ENCODE assay signal across 11 cellular contexts in the genomic region with DNA sequence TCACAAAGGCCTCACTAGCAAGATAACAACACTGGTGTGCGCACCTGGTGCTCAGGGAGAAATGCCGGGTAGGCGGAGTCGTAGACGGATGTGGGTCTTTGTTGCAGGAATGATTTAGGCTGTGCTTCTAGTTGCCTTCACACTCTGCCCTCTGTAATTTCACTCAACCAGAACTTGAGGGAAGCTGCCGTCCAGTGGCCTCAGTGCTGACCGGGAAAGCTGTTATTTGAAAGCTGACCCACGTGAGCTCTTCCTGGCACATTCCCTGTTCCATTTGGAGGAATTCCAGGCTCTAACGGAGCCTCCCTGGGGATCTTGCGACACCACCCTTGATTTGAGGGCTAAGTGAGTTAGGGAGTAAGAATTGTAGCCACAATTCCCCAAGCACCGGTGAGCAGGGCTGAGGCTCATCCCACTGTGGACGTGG. TPM values are rescaled to one million over a fixed set of nuclear protein-coding genes. Genes with fewer than 3 reads are reported as not detected.
DNase-seq lines count a peak whose midpoint lies in the region; ATAC-seq and TF ChIP-seq lines count a peak whose summit lies in the region.
"Had no signal": no experiment of that assay in that cellular context is flagged by ENCODE, and none has a peak within 500 bp of the region (broad histone marks: within the 10 kb centered on the region; RNA-seq: fewer than 3 reads in every experiment).

No MANE protein-coding gene starts in this region.

- H3K4me3 ChIP-seq in adipocyte (ENCODE audit: low read length) = no peak overlapping the region

- no peak overlapping the region for H3K27ac Mint-ChIP-seq in stimulated activated memory B cell treated with anti-CD40 and anti-IgM and Interleukin-4, amounts not matched to agents 10 μg/mL and 1 μg/mL and 100 μg/mL, for 72 hours
- H3K27ac Mint-ChIP-seq: activated B cell treated with CpG ODN at 0.5 μM for 24 hours; activated naive CD8-positive, alpha-beta T cell treated with anti-CD3 and anti-CD28 coated beads, Interleukin-2, amount 50 U/mL, for 24 hours had no signal

- no peaks in the 10 kb centered on the region for H3K4me1 Mint-ChIP-seq in stimulated activated memory B cell treated with anti-CD40 and anti-IgM and Interleukin-4, amounts not matched to agents 10 μg/mL and 1 μg/mL and 100 μg/mL, for 72 hours
- H3K4me1 Mint-ChIP-seq: activated B cell treated with CpG ODN at 0.5 μM for 24 hours; activated naive CD8-positive, alpha-beta T cell treated with anti-CD3 and anti-CD28 coated beads, Interleukin-2, amount 50 U/mL, for 24 hours had no signal

- no peaks in the 10 kb centered on the region for H3K36me3 ChIP-seq in adipocyte (ENCODE audit: control insufficient read depth, insufficient read depth, low read length, severe bottlenecking)

- H3K9me3 Mint-ChIP-seq in stimulated activated memory B cell treated with anti-CD40 and anti-IgM and Interleukin-4, amounts not matched to agents 10 μg/mL and 1 μg/mL and 100 μg/mL, for 72 hours = no peaks in the 10 kb centered on the region
- H3K9me3 Mint-ChIP-seq: activated B cell treated with CpG ODN at 0.5 μM for 24 hours; activated naive CD8-positive, alpha-beta T cell treated with anti-CD3 and anti-CD28 coated beads, Interleukin-2, amount 50 U/mL, for 24 hours had no signal

- TF ChIP-seq RAD21 in Ishikawa (IDR thresholded peaks at IDR 0.05; ENCODE audit: low read depth) = no peak

- H3K27me3 Mint-ChIP-seq in stimulated activated memory B cell treated with anti-CD40 and anti-IgM and Interleukin-4, amounts not matched to agents 10 μg/mL and 1 μg/mL and 100 μg/mL, for 72 hours = no peaks in the 10 kb centered on the region
- H3K27me3 Mint-ChIP-seq: activated B cell treated with CpG ODN at 0.5 μM for 24 hours; activated naive CD8-positive, alpha-beta T cell treated with anti-CD3 and anti-CD28 coated beads, Interleukin-2, amount 50 U/mL, for 24 hours had no signal

- no peak overlapping the region for H3K9ac ChIP-seq in adipocyte (ENCODE audit: low read length)

- H3K4me1 ChIP-seq in adipocyte (ENCODE audit: control insufficient read depth, insufficient read depth, low read length) = peaks cover 20% of the 10 kb centered on the region

- H3K27me3 ChIP-seq in adipocyte (replicated peaks; ENCODE audit: control insufficient read depth, insufficient read depth, low read length) = peaks cover 3% of the 10 kb centered on the region

- H3K36me3 Mint-ChIP-seq in stimulated activated memory B cell treated with anti-CD40 and anti-IgM and Interleukin-4, amounts not matched to agents 10 μg/mL and 1 μg/mL and 100 μg/mL, for 72 hours = peaks cover 71% of the 10 kb centered on the region

- no peak overlapping the region for H3K4me3 Mint-ChIP-seq in stimulated activated memory B cell treated with anti-CD40 and anti-IgM and Interleukin-4, amounts not matched to agents 10 μg/mL and 1 μg/mL and 100 μg/mL, for 72 hours
- H3K4me3 Mint-ChIP-seq: activated B cell treated with CpG ODN at 0.5 μM for 24 hours; activated naive CD8-positive, alpha-beta T cell treated with anti-CD3 and anti-CD28 coated beads, Interleukin-2, amount 50 U/mL, for 24 hours had no signal

- H3K9me3 ChIP-seq in adipocyte (ENCODE audit: control insufficient read depth, low read length) = no peaks in the 10 kb centered on the region

- ATAC-seq in HG02798 (IDR thresholded peaks at IDR 0.05; ENCODE audit: poor library complexity, unreplicated experiment) = no peak
- no peak for ATAC-seq in stimulated activated memory B cell treated with anti-CD40 and anti-IgM and Interleukin-4, amounts not matched to agents 10 μg/mL and 1 μg/mL and 100 μg/mL, for 72 hours
- ATAC-seq: activated naive CD8-positive, alpha-beta T cell treated with anti-CD3 and anti-CD28 coated beads, Interleukin-2, amount 50 U/mL, for 24 hours had no signal

- TF ChIP-seq EP300 in Ishikawa (IDR thresholded peaks at IDR 0.05; ENCODE audit: borderline replicate concordance) = peak; percentile 57; the same call in 1 of the 2 replicates

- DNase-seq in AG08396 (ENCODE audit: low spot score) (peak; percentile 89), adipocyte (ENCODE audit: low read depth) (peak; percentile 77), kidney tubule cell (ENCODE audit: low spot score) (peak; percentile 69), HT-29 (ENCODE audit: low spot score) (no peak), iPS-NIHi7 (ENCODE audit: extremely low spot score) (no peak)
- DNase-seq: activated B cell treated with CpG ODN at 0.5 μM for 24 hours; activated naive CD8-positive, alpha-beta T cell treated with anti-CD3 and anti-CD28 coated beads, Interleukin-2, amount 50 U/mL, for 24 hours; NCI-H1930 had no signal

TF ChIP-seq in Ishikawa, 13 proteins besides CTCF, POLR2A, EP300 and RAD21:
- TF ChIP-seq ZBTB7A (IDR thresholded peaks at IDR 0.05; ENCODE audit: low read depth) = no peak
- TF ChIP-seq YY1 (IDR thresholded peaks at IDR 0.05; ENCODE audit: low read depth) = no peak
- peak; percentile 94 for TF ChIP-seq CEBPB (IDR thresholded peaks at IDR 0.05)
- no peak for TF ChIP-seq TAF1 (IDR thresholded peaks at IDR 0.05; ENCODE audit: low read depth)
- TF ChIP-seq, protein P1, sequence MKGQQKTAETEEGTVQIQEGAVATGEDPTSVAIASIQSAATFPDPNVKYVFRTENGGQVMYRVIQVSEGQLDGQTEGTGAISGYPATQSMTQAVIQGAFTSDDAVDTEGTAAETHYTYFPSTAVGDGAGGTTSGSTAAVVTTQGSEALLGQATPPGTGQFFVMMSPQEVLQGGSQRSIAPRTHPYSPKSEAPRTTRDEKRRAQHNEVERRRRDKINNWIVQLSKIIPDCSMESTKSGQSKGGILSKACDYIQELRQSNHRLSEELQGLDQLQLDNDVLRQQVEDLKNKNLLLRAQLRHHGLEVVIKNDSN (IDR thresholded peaks at IDR 0.05) = peak; percentile 86
- 0 out of 2 replicates have a peak, but pooled peaks have one; percentile 63 for TF ChIP-seq TEAD4 (IDR thresholded peaks at IDR 0.05)
- TF ChIP-seq, protein P2, sequence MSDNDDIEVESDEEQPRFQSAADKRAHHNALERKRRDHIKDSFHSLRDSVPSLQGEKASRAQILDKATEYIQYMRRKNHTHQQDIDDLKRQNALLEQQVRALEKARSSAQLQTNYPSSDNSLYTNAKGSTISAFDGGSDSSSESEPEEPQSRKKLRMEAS (IDR thresholded peaks at IDR 0.05) = peak; percentile 80
- TF ChIP-seq FOXM1 (IDR thresholded peaks at IDR 0.05; ENCODE audit: borderline replicate concordance, low read depth) = peak; percentile 36; the same call in 1 of the 2 replicates
- TF ChIP-seq TCF12 (IDR thresholded peaks at IDR 0.05; ENCODE audit: low read depth) = peak; percentile 58; the same call in 1 of the 2 replicates
- no peak for TF ChIP-seq CREB1 (IDR thresholded peaks at IDR 0.05; ENCODE audit: low read depth)
- peak; percentile 86 for TF ChIP-seq NFIC (IDR thresholded peaks at IDR 0.05)
- TF ChIP-seq, protein P3, sequence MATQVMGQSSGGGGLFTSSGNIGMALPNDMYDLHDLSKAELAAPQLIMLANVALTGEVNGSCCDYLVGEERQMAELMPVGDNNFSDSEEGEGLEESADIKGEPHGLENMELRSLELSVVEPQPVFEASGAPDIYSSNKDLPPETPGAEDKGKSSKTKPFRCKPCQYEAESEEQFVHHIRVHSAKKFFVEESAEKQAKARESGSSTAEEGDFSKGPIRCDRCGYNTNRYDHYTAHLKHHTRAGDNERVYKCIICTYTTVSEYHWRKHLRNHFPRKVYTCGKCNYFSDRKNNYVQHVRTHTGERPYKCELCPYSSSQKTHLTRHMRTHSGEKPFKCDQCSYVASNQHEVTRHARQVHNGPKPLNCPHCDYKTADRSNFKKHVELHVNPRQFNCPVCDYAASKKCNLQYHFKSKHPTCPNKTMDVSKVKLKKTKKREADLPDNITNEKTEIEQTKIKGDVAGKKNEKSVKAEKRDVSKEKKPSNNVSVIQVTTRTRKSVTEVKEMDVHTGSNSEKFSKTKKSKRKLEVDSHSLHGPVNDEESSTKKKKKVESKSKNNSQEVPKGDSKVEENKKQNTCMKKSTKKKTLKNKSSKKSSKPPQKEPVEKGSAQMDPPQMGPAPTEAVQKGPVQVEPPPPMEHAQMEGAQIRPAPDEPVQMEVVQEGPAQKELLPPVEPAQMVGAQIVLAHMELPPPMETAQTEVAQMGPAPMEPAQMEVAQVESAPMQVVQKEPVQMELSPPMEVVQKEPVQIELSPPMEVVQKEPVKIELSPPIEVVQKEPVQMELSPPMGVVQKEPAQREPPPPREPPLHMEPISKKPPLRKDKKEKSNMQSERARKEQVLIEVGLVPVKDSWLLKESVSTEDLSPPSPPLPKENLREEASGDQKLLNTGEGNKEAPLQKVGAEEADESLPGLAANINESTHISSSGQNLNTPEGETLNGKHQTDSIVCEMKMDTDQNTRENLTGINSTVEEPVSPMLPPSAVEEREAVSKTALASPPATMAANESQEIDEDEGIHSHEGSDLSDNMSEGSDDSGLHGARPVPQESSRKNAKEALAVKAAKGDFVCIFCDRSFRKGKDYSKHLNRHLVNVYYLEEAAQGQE (IDR thresholded peaks at IDR 0.05; ENCODE audit: low read depth) = peak; percentile 80

RNA-seq across cellular contexts. Expression of a gene that starts 15.9 kb away (rescaled TPM):
- total RNA-seq in HT-29 (2014; rRNA removed; shearing (Covaris generic)) = 22.6 and 32.0 TPM in 2 replicates

RNA-seq across cellular contexts. Expression of a gene that starts 54.5 kb away (rescaled TPM):
- not detected in 2 replicates for total RNA-seq in HT-29 (2014; rRNA removed; shearing (Covaris generic))
- total RNA-seq: activated B cell treated with CpG ODN at 0.5 μM for 24 hours had no signal

RNA-seq across cellular contexts. Expression of a gene that starts 56.4 kb away (rescaled TPM):
- 0.13 TPM in 1 of 2 replicates, not detected in the other for total RNA-seq in HT-29 (2014; rRNA removed; shearing (Covaris generic))

Comparison
In these comparisons a context has a peak if more than half of its experiments do, and no peak if none do; other contexts are left out.
1. DNase-seq: peak in AG08396 (single experiment), adipocyte (single experiment) and kidney tubule cell (single experiment); none in HT-29 (single experiment) and iPS-NIHi7 (single experiment).